14 cellular contexts compared by ENCODE assay signal in genomic region chr12:103105971-103106597, GRCh38.
A peak's percentile ranks its signal among the peaks of the same experiment; 100 is the strongest.
DNase-seq lines count a peak whose midpoint lies in the region; ATAC-seq lines count a peak whose summit lies in the region.
"Had no signal": no experiment of that assay in that cellular context is flagged by ENCODE, and none has a peak within 500 bp of the region (broad histone marks: within the 10 kb centered on the region; RNA-seq: fewer than 3 reads in every experiment).

No MANE protein-coding gene starts in this region.

- no peak for DNase-seq in HuH-7.5 (ENCODE audit: low spot score)
- no peak for DNase-seq in NCI-H510A treated with DMSO at 0.1 percent for 48 hours (lab: John Stamatoyannopoulos, UW)
- DNase-seq in NCI-H345 (lab: John Stamatoyannopoulos, UW): no peak
- no peak for DNase-seq in NCI-H2029 (lab: John Stamatoyannopoulos, UW)
- DNase-seq: activated CD4-positive, alpha-beta T cell treated with anti-CD3 and anti-CD28 coated beads for 1 hour; endodermal cell; KG1; naive thymus-derived CD8-positive, alpha-beta T cell; NCI-H1930; right lobe of liver had no signal

- ATAC-seq in GM19035 (IDR thresholded peaks at IDR 0.05; ENCODE audit: unreplicated experiment) (peak; percentile 50), GM21723 (IDR thresholded peaks at IDR 0.05; ENCODE audit: unreplicated experiment) (peak; percentile 49), HG03103 (IDR thresholded peaks at IDR 0.05; ENCODE audit: low read depth, unreplicated experiment) (peak; percentile 51)
- ATAC-seq: naive thymus-derived CD8-positive, alpha-beta T cell; right lobe of liver; SK-N-SH treated with all-trans-retinoic acid at 6 μM for 48 hours had no signal
